8 cellular contexts compared by ENCODE assay signal in genomic region chr6:111602481-111603404, GRCh38. TPM values are rescaled to one million over a fixed set of nuclear protein-coding genes. Genes with fewer than 3 reads are reported as not detected.
DNase-seq lines count a peak whose midpoint lies in the region; ATAC-seq lines count a peak whose summit lies in the region.

No MANE protein-coding gene starts in this region.

- peaks cover 70% of the 10 kb centered on the region for H3K4me1 ChIP-seq in adipocyte (ENCODE audit: control insufficient read depth, insufficient read depth, low read length)

- H3K36me3 ChIP-seq in adipocyte (ENCODE audit: control insufficient read depth, insufficient read depth, low read length, severe bottlenecking), result peaks cover 8% of the 10 kb centered on the region

- ATAC-seq in left cardiac atrium (peak; percentile 38 to 51), sciatic nerve (peak; percentile 3)

- no peaks in the 10 kb centered on the region for H3K9me3 ChIP-seq in adipocyte (ENCODE audit: control insufficient read depth, low read length)

- no peaks in the 10 kb centered on the region for H3K27me3 ChIP-seq in adipocyte (replicated peaks; ENCODE audit: control insufficient read depth, insufficient read depth, low read length)

- DNase-seq in DMS79 treated with DMSO at 0.1 percent for 48 hours (lab: John Stamatoyannopoulos, UW) (peak; percentile 38), adipocyte (ENCODE audit: low read depth) (peak; percentile 88), left cardiac atrium (peak; percentile 65), sciatic nerve (ENCODE audit: low spot score) (no peak), D341Med (ENCODE audit: low spot score) (no peak), NCI-H1092 (lab: John Stamatoyannopoulos, UW) (no peak), posterior cingulate gyrus (no peak), A172 (ENCODE audit: low spot score) (no peak)

- peak overlapping the region; percentile 99 for H3K9ac ChIP-seq in adipocyte (ENCODE audit: low read length)

- intact Hi-C loops in left cardiac atrium (cut with DNase I) (loop anchor here (2.0 to 10.0 kb wide), 2 partner anchors 118 to 120 kb away; partner anchors contain the start of gene REV3L (in 2 of the 2)), sciatic nerve (cut with DNase I) (no loop called here), posterior cingulate gyrus (cut with DNase I) (no loop called here)

- H3K4me3 ChIP-seq in adipocyte (ENCODE audit: low read length), result peak overlapping the region; percentile 85

RNA-seq across cellular contexts. Expression of gene TRAF3IP2, which starts 2.9 kb away (rescaled TPM):
- total RNA-seq in left cardiac atrium, result 10 to 100 TPM; 11.2 to 13.2 TPM
- total RNA-seq in sciatic nerve, result 11.6 TPM
- 10.4 and 12.2 TPM in 2 replicates for total RNA-seq in A172 (2014; rRNA removed; shearing (Covaris generic))

Comparison
In these comparisons a context has a peak if more than half of its experiments do, and no peak if none do; other contexts are left out.
1. DNase-seq: peak in DMS79 treated with DMSO at 0.1 percent for 48 hours (single experiment), adipocyte (single experiment) and left cardiac atrium (single experiment); none in sciatic nerve (single experiment), D341Med (single experiment), NCI-H1092 (single experiment), posterior cingulate gyrus (0 of 10) and A172 (single experiment).
2. intact Hi-C loops: an anchor here in left cardiac atrium (2.0 to 10.0 kb wide); none called in sciatic nerve and posterior cingulate gyrus.